25 cellular contexts compared by ENCODE assay signal in genomic region chr3:189084620-189085019, GRCh38.
"Had no signal": no experiment of that assay in that cellular context is flagged by ENCODE, and none has a peak within 500 bp of the region (broad histone marks: within the 10 kb centered on the region; RNA-seq: fewer than 3 reads in every experiment).

No MANE protein-coding gene starts in this region.

- FAIRE-seq: bronchial epithelial cell had no signal

- H3K27me3 ChIP-seq: esophagus squamous epithelium, left lung, sigmoid colon, testis, vagina had no signal

- H3K4me1 ChIP-seq: esophagus squamous epithelium, left lung, sigmoid colon, testis, vagina had no signal

- H3K36me3 ChIP-seq: esophagus squamous epithelium, left lung, sigmoid colon, vagina had no signal

- H3K27ac ChIP-seq: esophagus squamous epithelium, left lung, sigmoid colon, testis, vagina had no signal

- ATAC-seq: activated CD4-positive, CD25-positive, alpha-beta regulatory T cell treated with anti-CD3 and anti-CD28 coated beads, Interleukin-2, amount 50 U/mL, for 24 hours; activated T-cell treated with anti-CD3 and anti-CD28 coated beads, Interleukin-2, amount 50 U/mL, for 72 hours; left lung; naive thymus-derived CD4-positive, alpha-beta T cell; stimulated activated naive B cell treated with anti-CD40 and anti-IgM and Interleukin-4, amounts not matched to agents 10 μg/mL and 1 μg/mL and 100 μg/mL, for 72 hours had no signal

- DNase-seq: activated CD4-positive, alpha-beta memory T cell treated with anti-CD3 and anti-CD28 coated beads, Interleukin-2, amount 10 ng/mL, durations not matched to agents 7 days and 5 days; activated CD4-positive, alpha-beta T cell treated with anti-CD3 and anti-CD28 coated beads, Interleukin-2, amount 10 ng/mL, durations not matched to agents 24 days and 14 days; activated effector memory CD4-positive, alpha-beta T cell treated with Interleukin-2 at 50 U/mL for 16 hours; activated naive CD4-positive, alpha-beta T cell treated with anti-CD3 and anti-CD28 coated beads for 36 hours; activated naive CD8-positive, alpha-beta T cell treated with anti-CD3 and anti-CD28 coated beads, Interleukin-2, amount 10 ng/mL, durations not matched to agents 7 days and 5 days; activated T-cell treated with anti-CD3 and anti-CD28 coated beads, Interleukin-2, amount 50 U/mL, for 72 hours; amygdala; cerebellar nuclear complex; cortex of kidney; endodermal cell; esophagus squamous epithelium; foreskin fibroblast; immature natural killer cell; left lung; naive thymus-derived CD4-positive, alpha-beta T cell; occipital lobe; posterior cingulate gyrus; sigmoid colon; stimulated activated CD4-positive, alpha-beta T cell treated with anti-CD3 and anti-CD28 coated beads, Interleukin-2, amount 100 ng/mL, for 48 hours; stimulated activated CD8-positive, alpha-beta memory T cell treated with anti-CD3 and anti-CD28 coated beads, Interleukin-4, amount 100 ng/mL, for 48 hours; stimulated activated naive B cell treated with anti-CD40 and anti-IgM and Interleukin-4, amounts not matched to agents 10 μg/mL and 1 μg/mL and 100 μg/mL, for 72 hours; testis had no signal

- H3K9me3 ChIP-seq: esophagus squamous epithelium, left lung, sigmoid colon, testis, vagina had no signal

- H3K4me3 ChIP-seq: esophagus squamous epithelium, left lung, sigmoid colon, testis, vagina had no signal
